ENCODE assay signal across 9 cellular contexts in the genomic region with DNA sequence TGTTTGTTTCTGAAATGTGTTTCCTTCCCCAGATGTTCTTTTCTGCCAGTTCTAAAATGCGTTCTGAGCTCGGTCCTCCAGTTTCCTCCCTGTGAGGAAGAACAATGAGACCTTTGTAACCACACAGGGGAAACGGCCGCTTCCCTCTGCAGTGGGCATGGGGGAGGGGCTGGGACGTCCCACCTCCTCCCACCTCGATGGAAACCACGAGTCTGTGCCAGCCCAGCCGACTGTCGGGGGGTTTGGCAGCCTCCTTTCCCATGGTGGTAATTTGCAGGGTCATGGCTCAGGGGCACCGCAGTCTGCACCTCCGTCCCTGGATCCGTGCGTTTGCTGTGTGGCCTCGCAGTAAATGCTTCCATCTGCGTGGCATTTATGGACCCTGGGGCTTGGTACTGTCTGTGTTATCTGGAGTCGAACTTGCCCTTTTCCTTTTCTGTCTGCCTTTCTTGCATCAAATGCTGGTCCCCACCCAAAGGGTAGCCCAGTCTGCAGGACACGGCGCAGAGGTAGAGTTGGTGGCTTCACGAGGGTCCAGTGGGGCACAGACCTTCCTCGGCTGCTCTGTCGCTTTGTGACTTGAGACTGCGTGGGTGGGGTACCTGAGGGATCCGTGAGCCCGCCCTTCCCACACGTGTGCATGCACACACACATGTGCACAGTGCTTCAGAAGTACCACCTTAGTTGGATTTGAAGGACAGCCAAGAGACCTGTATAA. TPM values are rescaled to one million over a fixed set of nuclear protein-coding genes. Genes with fewer than 3 reads are reported as not detected.
A peak's percentile ranks its signal among the peaks of the same experiment; 100 is the strongest.
DNase-seq lines count a peak whose midpoint lies in the region; ATAC-seq, FAIRE-seq and TF ChIP-seq lines count a peak whose summit lies in the region.
"Had no signal": no experiment of that assay in that cellular context is flagged by ENCODE, and none has a peak within 500 bp of the region (broad histone marks: within the 10 kb centered on the region; RNA-seq: fewer than 3 reads in every experiment).

No MANE protein-coding gene starts in this region.

- H3K9me3 Mint-ChIP-seq in activated naive CD4-positive, alpha-beta T cell treated with anti-CD3 and anti-CD28 coated beads for 36 hours = no peaks in the 10 kb centered on the region
- H3K9me3 Mint-ChIP-seq in Caco-2 (ENCODE audit: unreplicated experiment) = no peaks in the 10 kb centered on the region
- H3K9me3 Mint-ChIP-seq: dendritic cell treated with granulocyte-macrophage colony-stimulating factor and Interleukin-4, amounts not matched to agents 40 ng/mL and 50 ng/mL, for 4 days had no signal

- POLR2A ChIA-PET in Caco-2 (lab: Charles Lee) = interaction anchor here (0.6 kb wide), 2 partner anchors 14 to 18 kb away, joined by 3 read pairs; no protein-coding TSS in a partner anchor

- H3K36me3 ChIP-seq in Caco-2 (ENCODE audit: control insufficient read depth, insufficient read depth, low read length) = peaks cover 3% of the 10 kb centered on the region; the same call in 1 of the 2 replicates

- H3K9me3 ChIP-seq in Caco-2 = no peaks in the 10 kb centered on the region

- H3K36me3 Mint-ChIP-seq in activated naive CD4-positive, alpha-beta T cell treated with anti-CD3 and anti-CD28 coated beads for 36 hours (ENCODE audit: low read depth) = no peaks in the 10 kb centered on the region
- H3K36me3 Mint-ChIP-seq in Caco-2 (ENCODE audit: insufficient read depth, unreplicated experiment) = peaks cover 46% of the 10 kb centered on the region

- H3K4me3 ChIP-seq in Caco-2 (ENCODE audit: low read depth, low read length) = no peak overlapping the region

- H3K4me1 ChIP-seq in Caco-2 = peaks cover 38% of the 10 kb centered on the region

- peak; percentile 53 for FAIRE-seq in urothelium cell line (lab: Jason Lieb, UNC)

- no peak overlapping the region for H3K27ac Mint-ChIP-seq in activated naive CD4-positive, alpha-beta T cell treated with anti-CD3 and anti-CD28 coated beads for 36 hours
- H3K27ac Mint-ChIP-seq in Caco-2 (ENCODE audit: unreplicated experiment) = no peak overlapping the region
- H3K27ac Mint-ChIP-seq: dendritic cell treated with granulocyte-macrophage colony-stimulating factor and Interleukin-4, amounts not matched to agents 40 ng/mL and 50 ng/mL, for 4 days had no signal

- CTCF ChIA-PET in activated naive CD4-positive, alpha-beta T cell treated with anti-CD3 and anti-CD28 coated beads for 36 hours (lab: Charles Lee) = no interaction called here
- CTCF ChIA-PET in Caco-2 (lab: Charles Lee) = interaction anchor here (0.6 to 0.7 kb wide), 2 partner anchors 11 to 119 kb away, joined by 4 to 10 read pairs; no protein-coding TSS in a partner anchor

- TF ChIP-seq CTCF in Caco-2 (IDR thresholded peaks at IDR 0.05; ENCODE audit: insufficient read depth in 1 of 2, low read depth in 1 of 2, low read length in 1 of 2, severe bottlenecking in 1 of 2, unreplicated experiment in 1 of 2) = no peak

- no TSS peak for BruUV-seq in Caco-2 (replicated peaks; lab: Mats Ljungman, UMichigan)

- H3K4me1 Mint-ChIP-seq in activated naive CD4-positive, alpha-beta T cell treated with anti-CD3 and anti-CD28 coated beads for 36 hours (ENCODE audit: low read depth) = peaks cover 61% of the 10 kb centered on the region
- peaks cover 37% of the 10 kb centered on the region for H3K4me1 Mint-ChIP-seq in Caco-2 (ENCODE audit: low read depth, unreplicated experiment)

- ATAC-seq in HG02759 (IDR thresholded peaks at IDR 0.05; ENCODE audit: unreplicated experiment) = no peak

- H3K27me3 Mint-ChIP-seq in activated naive CD4-positive, alpha-beta T cell treated with anti-CD3 and anti-CD28 coated beads for 36 hours (ENCODE audit: low read depth) = no peaks in the 10 kb centered on the region
- no peaks in the 10 kb centered on the region for H3K27me3 Mint-ChIP-seq in Caco-2 (ENCODE audit: insufficient read depth, unreplicated experiment)

- peak; percentile 35 for DNase-seq in activated naive CD4-positive, alpha-beta T cell treated with anti-CD3 and anti-CD28 coated beads for 36 hours
- DNase-seq in activated naive CD4-positive, alpha-beta T cell (lab: John Stamatoyannopoulos, UW) = no peak
- DNase-seq in astrocyte of the hippocampus (ENCODE audit: low read depth, low spot score) (peak; percentile 71), medulla oblongata (ENCODE audit: extremely low spot score) (peak; percentile 85), urothelium cell line (ENCODE audit: low spot score) (peak; percentile 87), erythroblast (lab: John Stamatoyannopoulos, UW) (no peak), Caco-2 (no peak)

- TF ChIP-seq POLR2A in erythroblast (IDR thresholded peaks at IDR 0.05; ENCODE audit: low read length) = no peak

- intact Hi-C loops in activated naive CD4-positive, alpha-beta T cell treated with anti-CD3 and anti-CD28 coated beads for 36 hours (cut with micrococcal nuclease) = no loop called here
- intact Hi-C loops in Caco-2 (cut with micrococcal nuclease; ENCODE audit: unreplicated experiment) = no loop called here

- no peak overlapping the region for H3K4me3 Mint-ChIP-seq in activated naive CD4-positive, alpha-beta T cell treated with anti-CD3 and anti-CD28 coated beads for 36 hours
- no peak overlapping the region for H3K4me3 Mint-ChIP-seq in Caco-2 (ENCODE audit: unreplicated experiment)
- H3K4me3 Mint-ChIP-seq: dendritic cell treated with granulocyte-macrophage colony-stimulating factor and Interleukin-4, amounts not matched to agents 40 ng/mL and 50 ng/mL, for 4 days had no signal

- H3K27me3 ChIP-seq in Caco-2 (replicated peaks; ENCODE audit: control insufficient read depth, insufficient read depth, low read length) = no peaks in the 10 kb centered on the region

RNA-seq across cellular contexts. Expression of a gene that starts 16.1 kb away (rescaled TPM):
- total RNA-seq in activated naive CD4-positive, alpha-beta T cell treated with anti-CD3 and anti-CD28 coated beads for 36 hours = 10 to 100 TPM; 14.3 to 17.1 TPM
- total RNA-seq in Caco-2 (2022) = 94.3 TPM in 2 replicates

RNA-seq across cellular contexts. Expression of a gene that starts 56.8 kb away (rescaled TPM):
- total RNA-seq in activated naive CD4-positive, alpha-beta T cell treated with anti-CD3 and anti-CD28 coated beads for 36 hours = 10 to 100 TPM; 28.5 to 29.5 TPM
- 79.8 and 83.2 TPM in 2 replicates for total RNA-seq in Caco-2 (2022)

Comparison
In these comparisons a context has a peak if more than half of its experiments do, and no peak if none do; other contexts are left out.
1. DNase-seq: peak in activated naive CD4-positive, alpha-beta T cell treated with anti-CD3 and anti-CD28 coated beads for 36 hours (single experiment), astrocyte of the hippocampus (single experiment), medulla oblongata (single experiment) and urothelium cell line (single experiment); none in activated naive CD4-positive, alpha-beta T cell (0 of 4), erythroblast (0 of 2) and Caco-2 (0 of 2).